Comparison of ENCODE assay signal across 30 cellular contexts in the genomic region with DNA sequence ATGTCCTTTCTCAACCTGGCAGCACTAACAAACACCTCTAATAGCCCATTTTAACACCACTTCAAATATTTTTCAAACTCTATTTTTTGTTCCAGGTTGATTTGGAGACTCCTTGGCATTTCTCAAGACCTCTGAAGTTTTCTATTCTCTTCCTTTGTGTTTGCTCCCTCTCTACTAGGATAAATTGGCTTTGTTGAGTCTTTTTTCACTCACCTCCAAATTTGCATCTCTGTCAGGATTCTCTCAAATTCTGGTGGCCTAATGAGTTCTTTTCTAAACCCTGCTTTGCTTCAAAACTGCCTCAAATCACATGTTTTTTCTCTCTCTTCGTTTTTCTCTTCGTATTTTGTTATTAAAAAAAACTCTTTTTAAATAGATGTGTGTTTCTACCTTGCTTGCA.
"Had no signal": no experiment of that assay in that cellular context is flagged by ENCODE, and none has a peak within 500 bp of the region (broad histone marks: within the 10 kb centered on the region; RNA-seq: fewer than 3 reads in every experiment).

No MANE protein-coding gene starts in this region.

- ATAC-seq: activated CD8-positive, alpha-beta T cell treated with anti-CD3 and anti-CD28 coated beads for 36 hours; activated naive CD8-positive, alpha-beta T cell treated with anti-CD3 and anti-CD28 coated beads, Interleukin-2, amount 50 U/mL, for 24 hours; esophagus mucosa; foreskin keratinocyte; heart left ventricle; naive thymus-derived CD4-positive, alpha-beta T cell; psoas muscle; stimulated activated memory B cell treated with anti-CD40 and anti-IgM and Interleukin-4, amounts not matched to agents 10 μg/mL and 1 μg/mL and 100 μg/mL, for 72 hours; stimulated activated naive CD8-positive, alpha-beta T cell treated with anti-CD3 and anti-CD28 coated beads, Interleukin-15, amount 100 ng/mL, for 72 hours had no signal

- H3K27me3 ChIP-seq: foreskin keratinocyte, heart left ventricle, sigmoid colon, upper lobe of left lung, vagina had no signal

- H3K9ac ChIP-seq: parathyroid adenoma had no signal

- H3K9me3 ChIP-seq: heart left ventricle, left ventricle myocardium inferior, psoas muscle, sigmoid colon, upper lobe of left lung, vagina had no signal

- H3K36me3 ChIP-seq: heart left ventricle, left ventricle myocardium inferior, sigmoid colon, upper lobe of left lung, vagina had no signal

- H3K4me1 ChIP-seq: foreskin keratinocyte, heart left ventricle, left ventricle myocardium inferior, parathyroid adenoma, psoas muscle, sigmoid colon, upper lobe of left lung, vagina had no signal

- H3K27ac ChIP-seq: foreskin keratinocyte, heart left ventricle, left ventricle myocardium inferior, parathyroid adenoma, psoas muscle, sigmoid colon, upper lobe of left lung, vagina had no signal

- H3K79me2 ChIP-seq: parathyroid adenoma had no signal

- H2AFZ ChIP-seq: parathyroid adenoma had no signal

- H3K4me3 ChIP-seq: heart left ventricle, left ventricle myocardium inferior, psoas muscle, sigmoid colon, upper lobe of left lung, vagina had no signal

- DNase-seq: activated B cell treated with CpG ODN at 0.5 μM for 24 hours; activated CD4-positive, alpha-beta T cell treated with anti-CD3 and anti-CD28 coated beads, Interleukin-2, amount 50 U/mL, for 1 hour; activated CD8-positive, alpha-beta T cell treated with anti-CD3 and anti-CD28 coated beads for 36 hours; activated naive CD8-positive, alpha-beta T cell treated with anti-CD3 and anti-CD28 coated beads, Interleukin-2, amount 50 U/mL, for 24 hours; activated T-cell treated with anti-CD3 and anti-CD28 coated beads, Interleukin-2, amount 50 U/mL, for 48 hours; amygdala; caudate nucleus; cortex of kidney; foreskin keratinocyte; heart left ventricle; hypothalamus; islet precursor cell; left ventricle myocardium inferior; midbrain; naive thymus-derived CD4-positive, alpha-beta T cell; occipital lobe; psoas muscle; sigmoid colon; small intestine; stimulated activated CD4-positive, alpha-beta T cell treated with anti-CD3 and anti-CD28 coated beads, Interleukin-1b, Interleukin-23, amount 100 ng/mL, for 48 hours; stimulated activated CD4-positive, alpha-beta T cell treated with anti-CD3 and anti-CD28 coated beads, Interleukin-4, amount 100 ng/mL, for 4 hours; stimulated activated CD8-positive, alpha-beta memory T cell treated with anti-CD3 and anti-CD28 coated beads, Interleukin-4, amount 100 ng/mL, for 48 hours; stimulated activated naive CD8-positive, alpha-beta T cell treated with anti-CD3 and anti-CD28 coated beads, Interleukin-15, amount 100 ng/mL, for 72 hours; substantia nigra; T-helper 2 cell; upper lobe of left lung had no signal
